20 cellular contexts compared by ENCODE assay signal in genomic region chr12:78308701-78309100, GRCh38.
DNase-seq lines count a peak whose midpoint lies in the region; ATAC-seq, FAIRE-seq and TF ChIP-seq lines count a peak whose summit lies in the region.
"Had no signal": no experiment of that assay in that cellular context is flagged by ENCODE, and none has a peak within 500 bp of the region (broad histone marks: within the 10 kb centered on the region; RNA-seq: fewer than 3 reads in every experiment).

No MANE protein-coding gene starts in this region.

- no peaks in the 10 kb centered on the region for H3F3A ChIP-seq in smooth muscle cell (ENCODE audit: low read depth)

- intact Hi-C loops in cardiac septum (cut with DNase I): no loop called here

- H3K4me2 ChIP-seq in smooth muscle cell: no peak overlapping the region
- H3K4me2 ChIP-seq: BLaER1, GM23338 had no signal

- H3K9me3 ChIP-seq in smooth muscle cell (replicated peaks; ENCODE audit: low read depth): no peaks in the 10 kb centered on the region
- no peaks in the 10 kb centered on the region for H3K9me3 ChIP-seq in small intestine (ENCODE audit: control insufficient read depth, low read depth)
- H3K9me3 ChIP-seq: BLaER1 had no signal

- ATAC-seq in foreskin keratinocyte: no peak
- ATAC-seq: GM12878, GM23338, HCT116 had no signal

- H3K27ac ChIP-seq in foreskin keratinocyte: no peak overlapping the region
- no peak overlapping the region for H3K27ac ChIP-seq in smooth muscle cell (ENCODE audit: low read depth)
- H3K27ac ChIP-seq in small intestine (ENCODE audit: low read depth in 1 of 2, low read length in 1 of 2): no peak overlapping the region
- H3K27ac ChIP-seq: BLaER1, C4-2B had no signal

- H3K9ac ChIP-seq in smooth muscle cell (ENCODE audit: low read depth): no peak overlapping the region
- H3K9ac ChIP-seq: BLaER1 had no signal

- no peaks in the 10 kb centered on the region for H3K79me2 ChIP-seq in smooth muscle cell (ENCODE audit: low read depth)

- no peak for TF ChIP-seq CTCF in bronchial epithelial cell (IDR thresholded peaks at IDR 0.05; ENCODE audit: insufficient read depth, low read length, severe bottlenecking)
- no peak for TF ChIP-seq CTCF in foreskin keratinocyte (conservative IDR thresholded peaks at IDR 0.05)
- TF ChIP-seq CTCF in smooth muscle cell (IDR thresholded peaks at IDR 0.05; ENCODE audit: borderline replicate concordance, insufficient read depth, poor library complexity, severe bottlenecking): no peak

- FAIRE-seq in bronchial epithelial cell (lab: Jason Lieb, UNC) (no peak), small intestine (lab: Jason Lieb, UNC) (no peak)
- FAIRE-seq: D721Med, GM12878, GM18507 had no signal

- no peaks in the 10 kb centered on the region for H4K20me1 ChIP-seq in smooth muscle cell (ENCODE audit: low read depth)
- H4K20me1 ChIP-seq: BLaER1 had no signal

- H3K27me3 ChIP-seq in bronchial epithelial cell (ENCODE audit: control insufficient read depth, insufficient read depth, low read length): no peaks in the 10 kb centered on the region
- no peaks in the 10 kb centered on the region for H3K27me3 ChIP-seq in foreskin keratinocyte
- no peaks in the 10 kb centered on the region for H3K27me3 ChIP-seq in smooth muscle cell (ENCODE audit: low read depth)
- no peaks in the 10 kb centered on the region for H3K27me3 ChIP-seq in small intestine (ENCODE audit: control insufficient read depth in 2 of 2, insufficient read depth in 2 of 2, low read length in 2 of 2)
- H3K27me3 ChIP-seq: BLaER1 had no signal

- peak; percentile 21 for DNase-seq in NCI-H226
- DNase-seq in bronchial epithelial cell (ENCODE audit: low read depth): peak; percentile 64
- peak; percentile 8 to 34 for DNase-seq in foreskin keratinocyte
- no peak for DNase-seq in smooth muscle cell (lab: John Stamatoyannopoulos, UW; ENCODE audit: unreplicated experiment)
- DNase-seq in cardiac septum (ENCODE audit: low spot score): no peak
- no peak for DNase-seq in small intestine
- DNase-seq: CD4-positive, alpha-beta T cell; CD8-positive, alpha-beta memory T cell; DMS 273 treated with DMSO at 0.1 percent for 48 hours; DMS79; EL; GDM1; H9 had no signal

- no peaks in the 10 kb centered on the region for H3K36me3 ChIP-seq in bronchial epithelial cell (ENCODE audit: control insufficient read depth, insufficient read depth, low read length)
- H3K36me3 ChIP-seq in smooth muscle cell (ENCODE audit: low read depth): no peaks in the 10 kb centered on the region
- no peaks in the 10 kb centered on the region for H3K36me3 ChIP-seq in small intestine (ENCODE audit: control insufficient read depth in 2 of 2, insufficient read depth in 2 of 2, low read length in 2 of 2)
- H3K36me3 ChIP-seq: BLaER1 had no signal

- no peak overlapping the region for H2AFZ ChIP-seq in smooth muscle cell (ENCODE audit: low read depth)
- H2AFZ ChIP-seq: GM23338 had no signal

- H3K4me1 ChIP-seq in foreskin keratinocyte (no peaks in the 10 kb centered on the region), smooth muscle cell (ENCODE audit: low read depth) (no peaks in the 10 kb centered on the region), small intestine (ENCODE audit: control insufficient read depth in 2 of 2, insufficient read depth in 1 of 2, low read depth in 1 of 2, low read length in 1 of 2) (no peaks in the 10 kb centered on the region)
- H3K4me1 ChIP-seq: BLaER1 had no signal

- H3K4me3 ChIP-seq in bronchial epithelial cell (ENCODE audit: low read depth, low read length): no peak overlapping the region
- no peak overlapping the region for H3K4me3 ChIP-seq in smooth muscle cell
- H3K4me3 ChIP-seq in small intestine (ENCODE audit: low read depth in 1 of 2, low read length in 2 of 2): no peak overlapping the region
- H3K4me3 ChIP-seq: BLaER1, GM12878, GM23338 had no signal

Comparison
In these comparisons a context has a peak if more than half of its experiments do, and no peak if none do; other contexts are left out.
1. DNase-seq: peak in NCI-H226 (single experiment), bronchial epithelial cell (single experiment) and foreskin keratinocyte (2 of 2); none in smooth muscle cell (single experiment), cardiac septum (single experiment) and small intestine (single experiment).